ENCODE assay signal across 8 cellular contexts in genomic region chr10:126904807-126905686, GRCh38. TPM values are rescaled to one million over a fixed set of nuclear protein-coding genes. Genes with fewer than 3 reads are reported as not detected.
DNase-seq lines count a peak whose midpoint lies in the region; ATAC-seq and TF ChIP-seq lines count a peak whose summit lies in the region.

DOCK1 (plus strand) TSS chr10:126905428; CDS start chr10:126905518, 90 bp downstream.

- H4K91ac ChIP-seq in H9 (ENCODE audit: insufficient read length, low read depth, low read length): no peak within 1 kb of the TSS

- no peak within 1 kb of the TSS for H2BK120ac ChIP-seq in H9 (ENCODE audit: low read depth, low read length, poor library complexity, severe bottlenecking)

- H3K9me3 Mint-ChIP-seq in H9 (peaks cover 4 to 7% of the 10 kb centered on the region in 2 experiments; a peak in 4 of 5 replicates), natural killer cell (no peaks in the 10 kb centered on the region)

- H3T11ph ChIP-seq in H9 (ENCODE audit: low read length): no peak within 1 kb of the TSS

- H4K20me1 ChIP-seq in H9 (ENCODE audit: control insufficient read depth, insufficient read depth, insufficient read length): peaks cover 3% of the 10 kb centered on the region

- H3K27ac Mint-ChIP-seq in H9 (peak within 1 kb of the TSS; percentile 66 to 99 (median 98); a peak in 6 of 7 replicates), natural killer cell (no peak within 1 kb of the TSS)

- H3K4ac ChIP-seq in H9 (ENCODE audit: low read depth, low read length): no peak within 1 kb of the TSS

- no peaks in the 10 kb centered on the region for H3K9me3 ChIP-seq in H9 (ENCODE audit: control insufficient read depth, low read depth, low read length)

- H3K18ac ChIP-seq in H9 (ENCODE audit: insufficient read length, low read depth, low read length): no peak within 1 kb of the TSS

- H3K4me1 Mint-ChIP-seq in H9 (peaks cover 26 to 27% of the 10 kb centered on the region in 2 experiments), natural killer cell (peaks cover 0 to 4% of the 10 kb centered on the region in 2 donors)

- H3K27ac ChIP-seq in 22Rv1 (peak within 1 kb of the TSS; percentile 71), H9 (ENCODE audit: insufficient read length, low read depth, low read length) (no peak within 1 kb of the TSS), foreskin keratinocyte (peak within 1 kb of the TSS; percentile 89)

- H3K4me1 ChIP-seq in H9 (ENCODE audit: insufficient read depth, low read length) (no peaks in the 10 kb centered on the region), foreskin keratinocyte (peaks cover 4% of the 10 kb centered on the region)

- H3K4me3 Mint-ChIP-seq in H9 (peak within 1 kb of the TSS; percentile 90 to 95), natural killer cell (peak within 1 kb of the TSS; percentile 47)

- no peak within 1 kb of the TSS for H2BK20ac ChIP-seq in H9 (ENCODE audit: low read depth, low read length, poor library complexity, severe bottlenecking)

- H4K5ac ChIP-seq in H9 (ENCODE audit: insufficient read length, low read depth, low read length): no peak within 1 kb of the TSS

- no peak within 1 kb of the TSS for H2BK15ac ChIP-seq in H9 (ENCODE audit: low read depth, low read length)

- no CpG with 5 or more reads among the region's 102 CpGs for WGBS in H9 (ENCODE audit: extremely low coverage, insufficient read length, low lambda C conversion rate)

- TF ChIP-seq CTCF in 22Rv1 (IDR thresholded peaks at IDR 0.05) (no peak), H9 (conservative IDR thresholded peaks at IDR 0.05) (no peak), foreskin keratinocyte (conservative IDR thresholded peaks at IDR 0.05) (no peak), natural killer cell (IDR thresholded peaks at IDR 0.05) (no peak)

- H3K36me3 Mint-ChIP-seq in H9 (ENCODE audit: insufficient read depth in 1 of 3, low read depth in 3 of 3): peaks cover 26 to 41% (median 39%) of the 10 kb centered on the region in 3 experiments
- H3K36me3 Mint-ChIP-seq in natural killer cell: no peaks in the 10 kb centered on the region

- no peak within 1 kb of the TSS for H2AK5ac ChIP-seq in H9 (ENCODE audit: insufficient read length, low read length)

- H3K23me2 ChIP-seq in H9 (ENCODE audit: insufficient read length, low read depth, low read length, poor library complexity, severe bottlenecking): peaks cover 5% of the 10 kb centered on the region

- peak; percentile 78 for ATAC-seq in foreskin keratinocyte
- ATAC-seq in natural killer cell: peak in 1 of 3 donors; percentile 32
- no peak for ATAC-seq in GM18868 (IDR thresholded peaks at IDR 0.05; ENCODE audit: unreplicated experiment)
- no peak for ATAC-seq in HG03095 (IDR thresholded peaks at IDR 0.05; ENCODE audit: unreplicated experiment)
- no peak for ATAC-seq in GM19463 (IDR thresholded peaks at IDR 0.05; ENCODE audit: unreplicated experiment)

- H3K9ac ChIP-seq in H9 (ENCODE audit: extremely low read depth, insufficient read length, low read length): peak within 1 kb of the TSS; percentile 45

- H2BK5ac ChIP-seq in H9 (ENCODE audit: insufficient read length, low read length): no peak within 1 kb of the TSS

- H3K23ac ChIP-seq in H9 (ENCODE audit: insufficient read length, low read depth, low read length): no peak within 1 kb of the TSS

- no peak within 1 kb of the TSS for H4K8ac ChIP-seq in H9 (replicated peaks; ENCODE audit: insufficient read length, low read depth, low read length)

- H2AFZ ChIP-seq in H9 (ENCODE audit: low read length): no peak within 1 kb of the TSS

- peak within 1 kb of the TSS; percentile 85; the same call in 1 of the 2 replicates for H3K14ac ChIP-seq in H9 (ENCODE audit: insufficient read depth, low read length)

- H3K79me1 ChIP-seq in H9 (ENCODE audit: insufficient read depth, low read depth, low read length, poor library complexity, severe bottlenecking): no peaks in the 10 kb centered on the region

- intact Hi-C loops in natural killer cell (cut with micrococcal nuclease): no loop called here

- H3K56ac ChIP-seq in H9 (ENCODE audit: insufficient read length, low read depth, low read length): no peak within 1 kb of the TSS

- no peak within 1 kb of the TSS for H2BK12ac ChIP-seq in H9 (ENCODE audit: insufficient read length, low read depth, low read length)

- H3K27me3 ChIP-seq in H9 (ENCODE audit: insufficient read depth, low read length) (no peaks in the 10 kb centered on the region), foreskin keratinocyte (no peaks in the 10 kb centered on the region)

- DNase-seq in H9: peak; percentile 68
- peak; percentile 20 to 22 for DNase-seq in activated T-cell treated with anti-CD3 and anti-CD28 coated beads, Interleukin-2, amount 50 U/mL, for 48 hours
- peak in 1 of 2 donors; percentile 44 for DNase-seq in foreskin keratinocyte
- DNase-seq in natural killer cell: no peak

- H3K4me2 ChIP-seq in H9 (ENCODE audit: insufficient read depth, insufficient read length, low read length): peak within 1 kb of the TSS; percentile 66

- H3K27me3 Mint-ChIP-seq in H9 (ENCODE audit: low read depth) (peaks cover 4% of the 10 kb centered on the region; the same call in 1 of the 2 replicates), natural killer cell (ENCODE audit: low read depth in 2 of 2) (peaks cover 32 to 33% of the 10 kb centered on the region in 2 donors)

- H3K79me2 ChIP-seq in H9 (ENCODE audit: insufficient read depth, low read length): peaks cover 21% of the 10 kb centered on the region; the same call in 1 of the 2 replicates

RNA-seq across cellular contexts. Expression of gene DOCK1, which starts in this region (rescaled TPM):
- total RNA-seq in H9 (2021): 51.5 and 57.0 TPM in 2 replicates
- total RNA-seq in foreskin keratinocyte: 48.4 and 56.5 TPM in 2 replicates
- polyA plus RNA-seq in foreskin keratinocyte: 10.4 and 12.0 TPM in 2 replicates
- total RNA-seq in natural killer cell: under 1 TPM; 0.07 to 0.12 (median 0.08) TPM

Comparison
In these comparisons a context has a peak if more than half of its experiments do, and no peak if none do; other contexts are left out.
1. RNA of gene DOCK1 (total RNA-seq): 51.5 to 57.0 TPM in H9 and 48.4 to 56.5 TPM in foreskin keratinocyte; 0.07 to 0.12 TPM in natural killer cell; every median in the first group is over 10 times any median in the second.
2. H3K27ac Mint-ChIP-seq: peak in H9 (3 of 3); none in natural killer cell (0 of 2).